8 cellular contexts compared by ENCODE assay signal in genomic region chr9:121121582-121122087, GRCh38. TPM values are rescaled to one million over a fixed set of nuclear protein-coding genes. Genes with fewer than 3 reads are reported as not detected.
DNase-seq lines count a peak whose midpoint lies in the region; ATAC-seq and TF ChIP-seq lines count a peak whose summit lies in the region.

No MANE protein-coding gene starts in this region.

- H3K4me3 ChIP-seq in iPS-15b (ENCODE audit: low read depth, low read length) (peak overlapping the region; percentile 49), skeletal muscle satellite cell (ENCODE audit: low read length) (peak overlapping the region; percentile 72)

- POLR2A ChIA-PET in MCF 10A (lab: Yijun Ruan, JAX), result interaction anchor here (0.6 to 3.6 kb wide), 42 partner anchors 8 to 503 kb away, joined by 3 to 45 read pairs (median 6); partner anchors contain the start of genes CNTRL, GSN, PSMD5 and RAB14

- no peaks in the 10 kb centered on the region for H3K27me3 Mint-ChIP-seq in MCF 10A (ENCODE audit: insufficient read depth, unreplicated experiment)

- peak overlapping the region; percentile 89 for H3K4me3 Mint-ChIP-seq in MCF 10A (ENCODE audit: unreplicated experiment)

- no peaks in the 10 kb centered on the region for H3K9me3 Mint-ChIP-seq in MCF 10A (ENCODE audit: unreplicated experiment)

- intact Hi-C loops in MCF 10A (cut with micrococcal nuclease), result loop anchor here (2.0 to 5.0 kb wide), 2 partner anchors 36 to 47 kb away; partner anchors contain the start of gene CNTRL

- H3K9ac ChIP-seq in iPS-15b (ENCODE audit: low read depth, low read length) (no peak overlapping the region), skeletal muscle satellite cell (ENCODE audit: low read depth, low read length) (peak overlapping the region; percentile 79)

- peak overlapping the region; percentile 80 for H3K27ac Mint-ChIP-seq in MCF 10A (ENCODE audit: low read depth, unreplicated experiment)

- ATAC-seq in HG02763 (IDR thresholded peaks at IDR 0.05; ENCODE audit: unreplicated experiment), result peak; percentile 99

- peaks cover 16% of the 10 kb centered on the region for H3K4me1 Mint-ChIP-seq in MCF 10A (ENCODE audit: insufficient read depth, unreplicated experiment)

- CTCF ChIA-PET in MCF 10A (lab: Yijun Ruan, JAX), result interaction anchor here (0.5 to 2.0 kb wide), 17 partner anchors 10 to 1670 kb away, joined by 3 to 9 read pairs (median 3); no protein-coding TSS in a partner anchor

- BruUV-seq in MCF 10A (replicated peaks; lab: Mats Ljungman, UMichigan), result no TSS peak

- H3K9me3 ChIP-seq in iPS-15b (ENCODE audit: control insufficient read depth, insufficient read depth, low read length) (no peaks in the 10 kb centered on the region), skeletal muscle satellite cell (replicated peaks; ENCODE audit: low read length) (no peaks in the 10 kb centered on the region)

- in situ Hi-C loops in GM13976 (cut with MboI; ENCODE audit: low sequenced_read_pairs, unreplicated experiment), result no loop called here

- H3K4me1 ChIP-seq in iPS-15b (ENCODE audit: control insufficient read depth, insufficient read depth, low read length), result peaks cover 5% of the 10 kb centered on the region
- peaks cover 12% of the 10 kb centered on the region for H3K4me1 ChIP-seq in skeletal muscle satellite cell (ENCODE audit: control insufficient read depth, insufficient read depth, low read length)

- peaks cover 6% of the 10 kb centered on the region for H3K36me3 Mint-ChIP-seq in MCF 10A (ENCODE audit: insufficient read depth, unreplicated experiment)

- H3K27me3 ChIP-seq in iPS-15b (ENCODE audit: control insufficient read depth, insufficient read depth, low read length) (no peaks in the 10 kb centered on the region), skeletal muscle satellite cell (ENCODE audit: control insufficient read depth, insufficient read depth, low read length) (no peaks in the 10 kb centered on the region)

- DNase-seq in GM13976 (ENCODE audit: low spot score) (peak; percentile 83), NCI-H146 treated with DMSO at 0.1 percent for 48 hours (lab: John Stamatoyannopoulos, UW; ENCODE audit: unreplicated experiment) (peak; percentile 77), UCSD-AML1 (lab: John Stamatoyannopoulos, UW; ENCODE audit: unreplicated experiment) (peak; percentile 92), MCF 10A (ENCODE audit: unreplicated experiment) (peak; percentile 98), COLO668 (lab: John Stamatoyannopoulos, UW; ENCODE audit: unreplicated experiment) (no peak)

- TF ChIP-seq CTCF in GM13976 (IDR thresholded peaks at IDR 0.05; ENCODE audit: borderline replicate concordance, control extremely low read depth, extremely low read depth, insufficient read depth, missing control alignments) (peak; percentile 12), MCF 10A (IDR thresholded peaks at IDR 0.05; ENCODE audit: unreplicated experiment) (no peak)

- H3K36me3 ChIP-seq in iPS-15b (ENCODE audit: control insufficient read depth, insufficient read depth, low read length) (no peaks in the 10 kb centered on the region), skeletal muscle satellite cell (ENCODE audit: insufficient read depth, low read length) (no peaks in the 10 kb centered on the region)

- H3K4me2 ChIP-seq in skeletal muscle satellite cell (ENCODE audit: low read length), result peak overlapping the region; percentile 86

RNA-seq across cellular contexts. Expression of gene CNTRL, which starts 46.9 kb away (rescaled TPM):
- 11.6 and 18.9 TPM in 2 replicates for total RNA-seq in MCF 10A (2022)
- total RNA-seq in skeletal muscle satellite cell (2012; rRNA removed), result 5.2 and 6.8 TPM in 2 replicates
